ENCODE assay signal across 1 cellular context in genomic region chr2:98615481-98615880, GRCh38.
TF ChIP-seq lines count a peak whose summit lies in the region.

No MANE protein-coding gene starts in this region.

TF ChIP-seq in SK-N-SH, 30 proteins besides CTCF, POLR2A, EP300 and RAD21 (continued from another document):
- TF ChIP-seq ZBTB33 (IDR thresholded peaks at IDR 0.05; ENCODE audit: borderline replicate concordance, low read depth): no peak
